In genomic region chr10:88926484-88927249, GRCh38 we compare ENCODE assay signal across 10 cellular contexts.
DNase-seq lines count a peak whose midpoint lies in the region; ATAC-seq lines count a peak whose summit lies in the region.
"Had no signal": no experiment of that assay in that cellular context is flagged by ENCODE, and none has a peak within 500 bp of the region (broad histone marks: within the 10 kb centered on the region; RNA-seq: fewer than 3 reads in every experiment).

No MANE protein-coding gene starts in this region.

- DNase-seq in DMS53 (lab: John Stamatoyannopoulos, UW): peak; percentile 25
- peak; percentile 23 for DNase-seq in NCI-H446 treated with DMSO at 0.1 percent for 48 hours (lab: John Stamatoyannopoulos, UW)
- DNase-seq in fibroblast of gingiva (ENCODE audit: low read depth): peak; percentile 97
- peak; percentile 36 for DNase-seq in pons (ENCODE audit: low spot score)
- no peak for DNase-seq in kidney tubule cell (ENCODE audit: low spot score)
- no peak for DNase-seq in KG1 (lab: John Stamatoyannopoulos, UW)
- DNase-seq: activated T-cell treated with anti-CD3 and anti-CD28 coated beads, Interleukin-2, amount 50 U/mL, for 48 hours had no signal

- ATAC-seq in GM18870 (IDR thresholded peaks at IDR 0.05; ENCODE audit: unreplicated experiment) (no peak), HG03469 (IDR thresholded peaks at IDR 0.05; ENCODE audit: unreplicated experiment) (no peak)
- ATAC-seq: Panc1 had no signal

Comparison
In these comparisons a context has a peak if more than half of its experiments do, and no peak if none do; other contexts are left out.
1. DNase-seq: peak in DMS53 (single experiment), NCI-H446 treated with DMSO at 0.1 percent for 48 hours (single experiment), fibroblast of gingiva (single experiment) and pons (single experiment); none in kidney tubule cell (single experiment) and KG1 (single experiment).